19 cellular contexts compared by ENCODE assay signal in genomic region chr12:17028348-17028747, GRCh38.
DNase-seq lines count a peak whose midpoint lies in the region; ATAC-seq and TF ChIP-seq lines count a peak whose summit lies in the region.
"Had no signal": no experiment of that assay in that cellular context is flagged by ENCODE, and none has a peak within 500 bp of the region (broad histone marks: within the 10 kb centered on the region; RNA-seq: fewer than 3 reads in every experiment).

No MANE protein-coding gene starts in this region.

- CTCF ChIA-PET in OCI-LY7 (lab: Charles Lee; ENCODE audit: unreplicated experiment), result no interaction called here

- intact Hi-C loops in OCI-LY7 (cut with micrococcal nuclease; ENCODE audit: unreplicated experiment), result no loop called here
- intact Hi-C loops in aorta (cut with DNase I), result no loop called here

- no peak overlapping the region for H3K27ac Mint-ChIP-seq in T-helper 17 cell
- H3K27ac Mint-ChIP-seq: CD14-positive monocyte had no signal

- WGBS in aorta, 2 donors, result 46 to 47% methylated on average over 4 of the region's 4 CpGs

- H3K27ac ChIP-seq in OCI-LY7 (ENCODE audit: low read depth, low read length, poor library complexity, severe bottlenecking), result no peak overlapping the region
- no peak overlapping the region for H3K27ac ChIP-seq in aorta (ENCODE audit: low read depth in 1 of 2, low read length in 2 of 2)
- H3K27ac ChIP-seq: GM23248 had no signal

- H3K4me3 Mint-ChIP-seq in T-helper 17 cell, result no peak overlapping the region
- H3K4me3 Mint-ChIP-seq: CD14-positive monocyte had no signal

- BruUV-seq in OCI-LY7 (replicated peaks; lab: Mats Ljungman, UMichigan), result no TSS peak

- no peak overlapping the region for H2AFZ ChIP-seq in OCI-LY7 (ENCODE audit: low read length)
- H2AFZ ChIP-seq: GM23248 had no signal

- no peaks in the 10 kb centered on the region for H3K36me3 Mint-ChIP-seq in T-helper 17 cell (ENCODE audit: low read depth)
- H3K36me3 Mint-ChIP-seq: CD14-positive monocyte had no signal

- H3K4me1 Mint-ChIP-seq in T-helper 17 cell, result no peaks in the 10 kb centered on the region
- H3K4me1 Mint-ChIP-seq: CD14-positive monocyte had no signal

- H3K4me3 ChIP-seq in OCI-LY7 (ENCODE audit: low read depth, low read length, poor library complexity, severe bottlenecking), result no peak overlapping the region
- no peak overlapping the region for H3K4me3 ChIP-seq in epithelial cell of proximal tubule (ENCODE audit: low read depth, low read length)
- no peak overlapping the region for H3K4me3 ChIP-seq in aorta (ENCODE audit: low read length in 2 of 2)
- no peak overlapping the region for H3K4me3 ChIP-seq in MG63
- H3K4me3 ChIP-seq: GM23248 had no signal

- no peaks in the 10 kb centered on the region for H4K20me1 ChIP-seq in OCI-LY7 (ENCODE audit: insufficient read depth, low read length)

- ATAC-seq in aorta (ENCODE audit: low FRiP score) (peak; percentile 36), T-helper 17 cell (no peak), GM18517 (IDR thresholded peaks at IDR 0.05; ENCODE audit: unreplicated experiment) (no peak)
- ATAC-seq: Panc1, Right ventricle myocardium inferior had no signal

- H3K4me2 ChIP-seq in OCI-LY7 (ENCODE audit: low read length), result no peak overlapping the region

- H3K9me2 ChIP-seq in OCI-LY7 (ENCODE audit: insufficient read depth, low read length), result no peaks in the 10 kb centered on the region

- no peaks in the 10 kb centered on the region for H3K27me3 ChIP-seq in aorta (ENCODE audit: control insufficient read depth in 1 of 2, insufficient read depth in 2 of 2, low read length in 1 of 2)
- 0 out of 2 replicates have a peak, but pooled peaks cover 2% of the 10 kb centered on the region for H3K27me3 ChIP-seq in MG63

- peak; percentile 1 for DNase-seq in NCI-H748 (lab: John Stamatoyannopoulos, UW; ENCODE audit: unreplicated experiment)
- DNase-seq in NCI-H748 treated with DMSO at 0.1 percent for 48 hours (lab: John Stamatoyannopoulos, UW), result no peak
- DNase-seq in OCI-LY7 (ENCODE audit: low spot score), result peak; percentile 6
- DNase-seq in epithelial cell of proximal tubule (ENCODE audit: low read depth), result no peak
- no peak for DNase-seq in aorta
- no peak for DNase-seq in MG63
- DNase-seq in T-helper 17 cell, result no peak
- DNase-seq: DMS79 treated with DMSO at 0.1 percent for 48 hours, GM23248, KBM-7, NCI-H1417, NCI-H1930, NCI-H2171, NCI-H446 treated with DMSO at 0.1 percent for 48 hours, NCI-H774 had no signal

- H3K36me3 ChIP-seq in OCI-LY7 (ENCODE audit: insufficient read depth, low read length) (no peaks in the 10 kb centered on the region), aorta (ENCODE audit: control insufficient read depth in 1 of 2, insufficient read depth in 2 of 2, low read length in 1 of 2) (no peaks in the 10 kb centered on the region), MG63 (no peaks in the 10 kb centered on the region)

- no peaks in the 10 kb centered on the region for H3K27me3 Mint-ChIP-seq in T-helper 17 cell

- TF ChIP-seq CTCF in OCI-LY7 (conservative IDR thresholded peaks at IDR 0.05; ENCODE audit: low read length) (peak; percentile 45; the same call in 1 of the 2 replicates), epithelial cell of proximal tubule (conservative IDR thresholded peaks at IDR 0.05; ENCODE audit: low read depth, low read length) (peak; percentile 52)

- H3K9me3 ChIP-seq in OCI-LY7 (ENCODE audit: low read length), result no peaks in the 10 kb centered on the region
- H3K9me3 ChIP-seq in aorta (ENCODE audit: control insufficient read depth, low read length), result no peaks in the 10 kb centered on the region
- no peaks in the 10 kb centered on the region for H3K9me3 ChIP-seq in MG63
- H3K9me3 ChIP-seq in T-helper 17 cell (ENCODE audit: control insufficient read depth, low read length, poor library complexity, severe bottlenecking), result no peaks in the 10 kb centered on the region

- H3K4me1 ChIP-seq in OCI-LY7 (ENCODE audit: insufficient read depth, low read length, poor library complexity, severe bottlenecking), result no peaks in the 10 kb centered on the region
- no peaks in the 10 kb centered on the region for H3K4me1 ChIP-seq in aorta (ENCODE audit: control insufficient read depth in 1 of 2, insufficient read depth in 2 of 2, low read length in 2 of 2)

- POLR2A ChIA-PET in OCI-LY7 (lab: Charles Lee), result interaction anchor here (0.6 kb wide), 1 partner anchor 171 kb away, joined by 3 read pairs; no protein-coding TSS in a partner anchor

- no peaks in the 10 kb centered on the region for H3K79me2 ChIP-seq in OCI-LY7 (ENCODE audit: insufficient read depth, low read depth, low read length)

Comparison
In these comparisons a context has a peak if more than half of its experiments do, and no peak if none do; other contexts are left out.
1. DNase-seq: peak in NCI-H748 (single experiment) and OCI-LY7 (single experiment); none in NCI-H748 treated with DMSO at 0.1 percent for 48 hours (single experiment), epithelial cell of proximal tubule (single experiment), aorta (0 of 2), MG63 (single experiment) and T-helper 17 cell (0 of 3).